ENCODE assay signal across 20 cellular contexts in genomic region chr9:92962846-92963245, GRCh38. TPM values are rescaled to one million over a fixed set of nuclear protein-coding genes. Genes with fewer than 3 reads are reported as not detected.
A peak's percentile ranks its signal among the peaks of the same experiment; 100 is the strongest.
DNase-seq lines count a peak whose midpoint lies in the region; ATAC-seq and TF ChIP-seq lines count a peak whose summit lies in the region.
"Had no signal": no experiment of that assay in that cellular context is flagged by ENCODE, and none has a peak within 500 bp of the region (broad histone marks: within the 10 kb centered on the region; RNA-seq: fewer than 3 reads in every experiment).

No MANE protein-coding gene starts in this region.

- no peak for TF ChIP-seq POLR2A in testis (IDR thresholded peaks at IDR 0.05)

- peak; percentile 13 for DNase-seq in activated T-cell treated with anti-CD3 and anti-CD28 coated beads, Interleukin-2, amount 50 U/mL, for 1 hour
- DNase-seq in activated T-cell treated with anti-CD3 and anti-CD28 coated beads for 4 hours (no peak), NCI-H2171 (lab: John Stamatoyannopoulos, UW) (no peak), testis (no peak), mesothelial cell of epicardium (ENCODE audit: low spot score in 2 of 2, unreplicated experiment in 2 of 2) (no peak)
- no peak for DNase-seq in CD8-positive, alpha-beta memory T cell
- DNase-seq in activated naive CD8-positive, alpha-beta T cell treated with anti-CD3 and anti-CD28 coated beads for 36 hours, result no peak
- no peak for DNase-seq in stimulated activated effector memory CD8-positive, alpha-beta T cell treated with anti-CD3 and anti-CD28 coated beads, Interleukin-12 subunit alpha, Interleukin-12 subunit beta, amount 100 ng/mL, for 72 hours (ENCODE audit: low spot score in 2 of 2)
- DNase-seq: ACHN; aorta; caudate nucleus; H7; hippocampal formation; MG63; NCI-H774; retina; stimulated activated CD4-positive, alpha-beta T cell treated with anti-CD3 and anti-CD28 coated beads, Interleukin-12 subunit alpha, Interleukin-12 subunit beta, amount 100 ng/mL, for 4 hours had no signal

- H3K36me3 Mint-ChIP-seq in CD8-positive, alpha-beta memory T cell, result peaks cover 8 to 48% (median 14%) of the 10 kb centered on the region in 3 donors
- H3K36me3 Mint-ChIP-seq in activated naive CD8-positive, alpha-beta T cell treated with anti-CD3 and anti-CD28 coated beads for 36 hours, result peaks cover 52% of the 10 kb centered on the region
- peaks cover 50% of the 10 kb centered on the region for H3K36me3 Mint-ChIP-seq in stimulated activated effector memory CD8-positive, alpha-beta T cell treated with anti-CD3 and anti-CD28 coated beads, Interleukin-12 subunit alpha, Interleukin-12 subunit beta, amount 100 ng/mL, for 72 hours
- no peaks in the 10 kb centered on the region for H3K36me3 Mint-ChIP-seq in mesothelial cell of epicardium

- peaks cover 0 to 1% of the 10 kb centered on the region in 2 donors for H3K27me3 Mint-ChIP-seq in CD8-positive, alpha-beta memory T cell
- H3K27me3 Mint-ChIP-seq in activated naive CD8-positive, alpha-beta T cell treated with anti-CD3 and anti-CD28 coated beads for 36 hours, result no peaks in the 10 kb centered on the region
- H3K27me3 Mint-ChIP-seq in mesothelial cell of epicardium (ENCODE audit: low read depth), result no peaks in the 10 kb centered on the region

- no peaks in the 10 kb centered on the region for H3K27me3 ChIP-seq in CD8-positive, alpha-beta memory T cell (ENCODE audit: insufficient read depth, low read length, poor library complexity, severe bottlenecking)
- H3K27me3 ChIP-seq in testis, result no peaks in the 10 kb centered on the region
- H3K27me3 ChIP-seq: MG63 had no signal

- H3K9me3 Mint-ChIP-seq in CD8-positive, alpha-beta memory T cell, result peaks cover 0 to 7% (median 2%) of the 10 kb centered on the region in 5 donors
- peaks cover 13% of the 10 kb centered on the region for H3K9me3 Mint-ChIP-seq in activated naive CD8-positive, alpha-beta T cell treated with anti-CD3 and anti-CD28 coated beads for 36 hours
- H3K9me3 Mint-ChIP-seq in stimulated activated effector memory CD8-positive, alpha-beta T cell treated with anti-CD3 and anti-CD28 coated beads, Interleukin-12 subunit alpha, Interleukin-12 subunit beta, amount 100 ng/mL, for 72 hours, result peaks cover 3% of the 10 kb centered on the region
- peaks cover 5% of the 10 kb centered on the region for H3K9me3 Mint-ChIP-seq in mesothelial cell of epicardium

- peaks cover 65% of the 10 kb centered on the region for H3K4me1 ChIP-seq in CD8-positive, alpha-beta memory T cell (ENCODE audit: insufficient read depth, low read length)
- no peaks in the 10 kb centered on the region for H3K4me1 ChIP-seq in testis

- no peaks in the 10 kb centered on the region for H3K36me3 ChIP-seq in CD8-positive, alpha-beta memory T cell (ENCODE audit: insufficient read depth, low read length)
- H3K36me3 ChIP-seq in testis (ENCODE audit: low read depth, missing control alignments), result no peaks in the 10 kb centered on the region
- H3K36me3 ChIP-seq: MG63 had no signal

- CTCF ChIA-PET in CD8-positive, alpha-beta memory T cell (lab: Charles Lee), result interaction anchor here (1.0 to 2.3 kb wide), 8 partner anchors 10 to 603 kb away, joined by 3 to 12 read pairs (median 6); no protein-coding TSS in a partner anchor

- peaks cover 57 to 65% (median 59%) of the 10 kb centered on the region in 3 donors for H3K4me1 Mint-ChIP-seq in CD8-positive, alpha-beta memory T cell
- peaks cover 42% of the 10 kb centered on the region for H3K4me1 Mint-ChIP-seq in activated naive CD8-positive, alpha-beta T cell treated with anti-CD3 and anti-CD28 coated beads for 36 hours
- peaks cover 71% of the 10 kb centered on the region for H3K4me1 Mint-ChIP-seq in stimulated activated effector memory CD8-positive, alpha-beta T cell treated with anti-CD3 and anti-CD28 coated beads, Interleukin-12 subunit alpha, Interleukin-12 subunit beta, amount 100 ng/mL, for 72 hours
- peaks cover 13% of the 10 kb centered on the region for H3K4me1 Mint-ChIP-seq in mesothelial cell of epicardium

- POLR2A ChIA-PET in CD8-positive, alpha-beta memory T cell (lab: Charles Lee), result interaction anchor here (0.7 to 2.7 kb wide), 3 partner anchors 9 to 28 kb away, joined by 6 to 33 read pairs (median 8); no protein-coding TSS in a partner anchor

- ATAC-seq in stimulated activated effector memory CD8-positive, alpha-beta T cell treated with anti-CD3 and anti-CD28 coated beads, Interleukin-12 subunit alpha, Interleukin-12 subunit beta, amount 100 ng/mL, for 72 hours, result no peak
- ATAC-seq: Right ventricle myocardium inferior had no signal

- 90 to 92% methylated on average over 7 of the region's 7 CpGs for WGBS in testis, 2 donors

- intact Hi-C loops in testis (cut with DNase I; ENCODE audit: low total_unique reads), result no loop called here

- no peak overlapping the region for H3K4me3 ChIP-seq in CD8-positive, alpha-beta memory T cell (ENCODE audit: low read length)
- no peak overlapping the region for H3K4me3 ChIP-seq in testis
- H3K4me3 ChIP-seq: lung, MG63 had no signal

- no peaks in the 10 kb centered on the region for H3K9me3 ChIP-seq in CD8-positive, alpha-beta memory T cell (ENCODE audit: low read length)
- H3K9me3 ChIP-seq in testis, result no peaks in the 10 kb centered on the region

- peak overlapping the region; percentile 93 to 99 (median 97) for H3K27ac Mint-ChIP-seq in CD8-positive, alpha-beta memory T cell
- H3K27ac Mint-ChIP-seq in activated naive CD8-positive, alpha-beta T cell treated with anti-CD3 and anti-CD28 coated beads for 36 hours, result peak overlapping the region; percentile 99
- no peak overlapping the region for H3K27ac Mint-ChIP-seq in stimulated activated effector memory CD8-positive, alpha-beta T cell treated with anti-CD3 and anti-CD28 coated beads, Interleukin-12 subunit alpha, Interleukin-12 subunit beta, amount 100 ng/mL, for 72 hours
- H3K27ac Mint-ChIP-seq in mesothelial cell of epicardium, result no peak overlapping the region

- H3K4me3 Mint-ChIP-seq in CD8-positive, alpha-beta memory T cell, result peak overlapping the region in 5 of 7 donors; percentile 59 to 90 (median 77)
- H3K4me3 Mint-ChIP-seq in activated naive CD8-positive, alpha-beta T cell treated with anti-CD3 and anti-CD28 coated beads for 36 hours, result no peak overlapping the region
- peak overlapping the region; percentile 33 for H3K4me3 Mint-ChIP-seq in stimulated activated effector memory CD8-positive, alpha-beta T cell treated with anti-CD3 and anti-CD28 coated beads, Interleukin-12 subunit alpha, Interleukin-12 subunit beta, amount 100 ng/mL, for 72 hours
- no peak overlapping the region for H3K4me3 Mint-ChIP-seq in mesothelial cell of epicardium

- TF ChIP-seq CTCF in testis (IDR thresholded peaks at IDR 0.05), result no peak
- TF ChIP-seq CTCF in mesothelial cell of epicardium (IDR thresholded peaks at IDR 0.05; ENCODE audit: unreplicated experiment), result no peak

- no peak overlapping the region for H3K27ac ChIP-seq in CD8-positive, alpha-beta memory T cell (ENCODE audit: low read depth, low read length)
- no peak overlapping the region for H3K27ac ChIP-seq in testis

RNA-seq across cellular contexts. Expression of gene FGD3, which starts 15.5 kb away (rescaled TPM):
- total RNA-seq in CD8-positive, alpha-beta memory T cell, result 10 to 100 TPM; 54.6 to 56.5 TPM
- 134 TPM for polyA plus RNA-seq in CD8-positive, alpha-beta memory T cell
- 10 to 100 TPM; 41.5 to 42.9 TPM for total RNA-seq in activated naive CD8-positive, alpha-beta T cell treated with anti-CD3 and anti-CD28 coated beads for 36 hours
- total RNA-seq in testis (10 to 100 TPM; 12.8 to 14.3 TPM), mesothelial cell of epicardium (36.3 to 41.9 TPM (median 39.5 TPM) in 3 replicates)
- 14.0 TPM for polyA plus RNA-seq in testis (ENCODE audit: insufficient read depth, low read depth, low replicate concordance)
- total RNA-seq: osteoblast had no signal

Comparison
In these comparisons a context has a peak if more than half of its experiments do, and no peak if none do; other contexts are left out.
1. H3K27ac Mint-ChIP-seq: peak in CD8-positive, alpha-beta memory T cell (8 of 8) and activated naive CD8-positive, alpha-beta T cell treated with anti-CD3 and anti-CD28 coated beads for 36 hours (single experiment); none in stimulated activated effector memory CD8-positive, alpha-beta T cell treated with anti-CD3 and anti-CD28 coated beads, Interleukin-12 subunit alpha, Interleukin-12 subunit beta, amount 100 ng/mL, for 72 hours (single experiment) and mesothelial cell of epicardium (single experiment).
2. H3K4me3 Mint-ChIP-seq: peak in CD8-positive, alpha-beta memory T cell (5 of 7) and stimulated activated effector memory CD8-positive, alpha-beta T cell treated with anti-CD3 and anti-CD28 coated beads, Interleukin-12 subunit alpha, Interleukin-12 subunit beta, amount 100 ng/mL, for 72 hours (single experiment); none in activated naive CD8-positive, alpha-beta T cell treated with anti-CD3 and anti-CD28 coated beads for 36 hours (single experiment) and mesothelial cell of epicardium (single experiment).